In genomic region chr3:124658270-124658669, GRCh38 we compare ENCODE assay signal across 15 cellular contexts.
DNase-seq lines count a peak whose midpoint lies in the region; ATAC-seq, FAIRE-seq and TF ChIP-seq lines count a peak whose summit lies in the region.
"Had no signal": no experiment of that assay in that cellular context is flagged by ENCODE, and none has a peak within 500 bp of the region (broad histone marks: within the 10 kb centered on the region; RNA-seq: fewer than 3 reads in every experiment).

No MANE protein-coding gene starts in this region.

- H3K4me1 ChIP-seq in H1 (replicated peaks in 1 of 4; ENCODE audit: control insufficient read depth in 3 of 4, insufficient read depth in 4 of 4, low read length in 3 of 4) (no peaks in the 10 kb centered on the region), mesenchymal stem cell (ENCODE audit: control insufficient read depth, insufficient read depth, low read depth, low read length) (no peaks in the 10 kb centered on the region)
- H3K4me1 ChIP-seq: HAP-1 had no signal

- no peaks in the 10 kb centered on the region for H3K23me2 ChIP-seq in H1 (ENCODE audit: low read depth, low read length)

- H3K9me3 ChIP-seq in H1 (ENCODE audit: insufficient read depth in 2 of 2, low read depth in 1 of 2, low read length in 1 of 2) (no peaks in the 10 kb centered on the region), mesenchymal stem cell (ENCODE audit: control insufficient read depth, low read length) (no peaks in the 10 kb centered on the region)
- no peaks in the 10 kb centered on the region for H3K9me3 ChIP-seq in CD4-positive, alpha-beta T cell (ENCODE audit: control insufficient read depth, low read length)
- H3K9me3 ChIP-seq: HAP-1 had no signal

- no peak overlapping the region for H4K91ac ChIP-seq in H1 (replicated peaks; ENCODE audit: insufficient read length, low read length)
- H4K91ac ChIP-seq in mesenchymal stem cell (ENCODE audit: low read length): no peak overlapping the region

- intact Hi-C loops in sciatic nerve (cut with DNase I): no loop called here
- intact Hi-C loops in CD4-positive, alpha-beta T cell (cut with DNase I, micrococcal nuclease): no loop called here

- H2AK5ac ChIP-seq in H1 (ENCODE audit: low read depth, low read length): no peak overlapping the region
- H2AK5ac ChIP-seq in mesenchymal stem cell (ENCODE audit: low read length, severe bottlenecking): no peak overlapping the region

- H3K4me3 ChIP-seq in H1 (ENCODE audit: extremely low read depth in 1 of 4, insufficient read depth in 2 of 4, low read depth in 3 of 4, low read length in 4 of 4) (no peak overlapping the region), mesenchymal stem cell (ENCODE audit: insufficient read depth in 1 of 2, low read depth in 1 of 2, low read length in 2 of 2) (no peak overlapping the region)
- H3K4me3 ChIP-seq: HAP-1 had no signal

- no peaks in the 10 kb centered on the region for H3K27me3 Mint-ChIP-seq in nephron progenitor cell (ENCODE audit: low read depth, poor library complexity)
- H3K27me3 Mint-ChIP-seq in CD4-positive, alpha-beta T cell: peaks cover 4% of the 10 kb centered on the region
- H3K27me3 Mint-ChIP-seq: CD4-positive, alpha-beta memory T cell had no signal

- peak overlapping the region; percentile 28; the same call in 1 of the 2 replicates for H4K8ac ChIP-seq in H1 (ENCODE audit: extremely low read depth, insufficient read depth, low read length)
- peak overlapping the region; percentile 32 for H4K8ac ChIP-seq in mesenchymal stem cell (ENCODE audit: low read length)

- POLR2A ChIA-PET in H1 (lab: Charles Lee; ENCODE audit: partially characterized antibody): no interaction called here
- POLR2A ChIA-PET in CD4-positive, alpha-beta T cell (lab: Charles Lee): no interaction called here

- ATAC-seq in sciatic nerve: no peak
- no peak for ATAC-seq in CD4-positive, alpha-beta T cell (ENCODE audit: poor library complexity)

- H3K23ac ChIP-seq in H1 (ENCODE audit: insufficient read length): no peak overlapping the region
- no peak overlapping the region for H3K23ac ChIP-seq in mesenchymal stem cell (ENCODE audit: low read length in 2 of 2)

- H3K36me3 Mint-ChIP-seq in nephron progenitor cell (ENCODE audit: low read depth): peaks cover 51% of the 10 kb centered on the region
- no peaks in the 10 kb centered on the region for H3K36me3 Mint-ChIP-seq in CD4-positive, alpha-beta T cell (ENCODE audit: low read depth)

- no peak for TF ChIP-seq EP300 in H1 (IDR thresholded peaks at IDR 0.05; ENCODE audit: borderline replicate concordance in 1 of 2, low read depth in 2 of 2, low read length in 2 of 2)

- no peak for TF ChIP-seq RAD21 in H1 (IDR thresholded peaks at IDR 0.05 in 1 of 2, conservative IDR thresholded peaks at IDR 0.05 in 1 of 2; ENCODE audit: low read depth in 2 of 2, low read length in 2 of 2)

- no peaks in the 10 kb centered on the region for H4K20me1 ChIP-seq in H1 (replicated peaks in 1 of 2; ENCODE audit: control insufficient read depth in 1 of 2, insufficient read depth in 2 of 2, low read length in 2 of 2)

- no peaks in the 10 kb centered on the region for H3K79me2 ChIP-seq in H1 (ENCODE audit: control insufficient read depth in 1 of 2, insufficient read depth in 2 of 2, low read length in 2 of 2)

- H3K14ac ChIP-seq in H1 (ENCODE audit: insufficient read length) (no peak overlapping the region), mesenchymal stem cell (ENCODE audit: low read length in 2 of 2) (no peak overlapping the region)

- no peak overlapping the region for H3K56ac ChIP-seq in H1 (replicated peaks; ENCODE audit: insufficient read length, low read depth, low read length)

- no peak for DNase-seq in H1 (ENCODE audit: low read depth in 1 of 2, low spot score in 2 of 2)
- no peak for DNase-seq in mesenchymal stem cell
- DNase-seq in nephron progenitor cell: no peak
- DNase-seq in sciatic nerve (ENCODE audit: low spot score): no peak
- no peak for DNase-seq in AML-193 (lab: John Stamatoyannopoulos, UW)
- DNase-seq in CD4-positive, alpha-beta T cell: no peak
- DNase-seq: ACHN; CD4-positive, alpha-beta memory T cell; DMS153; DMS79; GDM1 had no signal

- no peak overlapping the region for H4K5ac ChIP-seq in H1 (ENCODE audit: insufficient read length, low read depth, low read length)

- H3K4me1 Mint-ChIP-seq in nephron progenitor cell: peaks cover 2% of the 10 kb centered on the region
- no peaks in the 10 kb centered on the region for H3K4me1 Mint-ChIP-seq in CD4-positive, alpha-beta T cell (ENCODE audit: low read depth)
- H3K4me1 Mint-ChIP-seq: CD4-positive, alpha-beta memory T cell had no signal

- no peaks in the 10 kb centered on the region for H3K27me3 ChIP-seq in H1 (replicated peaks in 1 of 4; ENCODE audit: control insufficient read depth in 3 of 4, extremely low read depth in 1 of 4, insufficient read depth in 3 of 4, low read length in 3 of 4)
- H3K27me3 ChIP-seq in mesenchymal stem cell (ENCODE audit: control insufficient read depth in 1 of 2, insufficient read depth in 1 of 2, low read length in 2 of 2): peaks cover 5 to 22% of the 10 kb centered on the region in 2 experiments
- no peaks in the 10 kb centered on the region for H3K27me3 ChIP-seq in CD4-positive, alpha-beta T cell (ENCODE audit: control insufficient read depth, insufficient read depth, low read length)

- no peak overlapping the region for H3K4me3 Mint-ChIP-seq in nephron progenitor cell
- no peak overlapping the region for H3K4me3 Mint-ChIP-seq in CD4-positive, alpha-beta T cell
- H3K4me3 Mint-ChIP-seq: CD4-positive, alpha-beta memory T cell had no signal

- H3K9ac ChIP-seq in H1 (replicated peaks in 1 of 4; ENCODE audit: extremely low read depth in 1 of 4, low read depth in 3 of 4, low read length in 3 of 4) (no peak overlapping the region), mesenchymal stem cell (ENCODE audit: low read length) (no peak overlapping the region)

- H3K79me1 ChIP-seq in H1 (ENCODE audit: low read depth, low read length) (no peaks in the 10 kb centered on the region), mesenchymal stem cell (replicated peaks; ENCODE audit: low read length, poor library complexity, severe bottlenecking) (no peaks in the 10 kb centered on the region)

- CTCF ChIA-PET in H1 (lab: Charles Lee; ENCODE audit: partially characterized antibody): interaction anchor here (0.5 to 1.5 kb wide), 4 partner anchors 22 to 395 kb away, joined by 3 to 5 read pairs (median 4); no protein-coding TSS in a partner anchor
- CTCF ChIA-PET in CD4-positive, alpha-beta T cell (lab: Charles Lee): no interaction called here

- no peaks in the 10 kb centered on the region for H3K9me3 Mint-ChIP-seq in nephron progenitor cell
- no peaks in the 10 kb centered on the region for H3K9me3 Mint-ChIP-seq in CD4-positive, alpha-beta T cell
- H3K9me3 Mint-ChIP-seq: CD4-positive, alpha-beta memory T cell had no signal

- H3K36me3 ChIP-seq in H1 (ENCODE audit: control insufficient read depth in 2 of 4, insufficient read depth in 4 of 4, low read length in 3 of 4): no peaks in the 10 kb centered on the region
- H3K36me3 ChIP-seq in mesenchymal stem cell (ENCODE audit: control insufficient read depth in 1 of 2, insufficient read depth in 2 of 2, low read depth in 1 of 2, low read length in 2 of 2): peaks cover 3 to 6% of the 10 kb centered on the region in 2 experiments
- H3K36me3 ChIP-seq: HAP-1 had no signal

- no peak overlapping the region for H2BK12ac ChIP-seq in H1 (ENCODE audit: low read depth, low read length)
- H2BK12ac ChIP-seq in mesenchymal stem cell (ENCODE audit: low read length in 2 of 2): no peak overlapping the region

- H3K4ac ChIP-seq in H1 (replicated peaks; ENCODE audit: insufficient read length, low read depth, low read length): no peak overlapping the region
- H3K4ac ChIP-seq in mesenchymal stem cell (ENCODE audit: low read depth in 1 of 2, low read length in 2 of 2): no peak overlapping the region

- peak overlapping the region; percentile 24 for H3K27ac Mint-ChIP-seq in nephron progenitor cell
- no peak overlapping the region for H3K27ac Mint-ChIP-seq in CD4-positive, alpha-beta T cell

- no peak for TF ChIP-seq POLR2A in H1 (IDR thresholded peaks at IDR 0.05; ENCODE audit: control extremely low read depth in 1 of 2, low read depth in 2 of 2, low read length in 2 of 2)

- 92% methylated on average over 12 of the region's 12 CpGs; no CpG with 5 or more reads in 1 of the 2 experiments for WGBS in H1 (ENCODE audit: extremely low coverage in 1 of 2, insufficient coverage in 1 of 2, insufficient read length in 1 of 2, insufficient replicate concordance in 2 of 2, low coverage in 1 of 2, low lambda C conversion rate in 2 of 2, missing lambda C conversion rate in 1 of 2), 2 experiments
- 89% methylated on average over 12 of the region's 12 CpGs for WGBS in mesenchymal stem cell

- H3K4me2 ChIP-seq in H1 (ENCODE audit: insufficient read depth in 1 of 2, low read depth in 2 of 2, low read length in 2 of 2): no peak overlapping the region
- H3K4me2 ChIP-seq in mesenchymal stem cell (ENCODE audit: low read length, poor library complexity, severe bottlenecking): no peak overlapping the region

- H2BK120ac ChIP-seq in H1 (replicated peaks; ENCODE audit: low read depth, low read length) (no peak overlapping the region), mesenchymal stem cell (ENCODE audit: low read depth, low read length) (no peak overlapping the region)

- no peak overlapping the region for H2BK20ac ChIP-seq in H1 (ENCODE audit: low read length)

- H3K18ac ChIP-seq in H1 (ENCODE audit: extremely low read depth, low read length): no peak overlapping the region
- H3K18ac ChIP-seq in mesenchymal stem cell (ENCODE audit: low read depth in 1 of 2, low read length in 2 of 2): no peak overlapping the region

- TF ChIP-seq CTCF in H1 (IDR thresholded peaks at IDR 0.05; ENCODE audit: control extremely low read depth in 1 of 3, insufficient read depth in 1 of 3, low read depth in 1 of 3, low read length in 3 of 3) (no peak), nephron progenitor cell (IDR thresholded peaks at IDR 0.05) (no peak)
- TF ChIP-seq CTCF in CD4-positive, alpha-beta T cell (IDR thresholded peaks at IDR 0.05): no peak

- H2BK5ac ChIP-seq in H1 (ENCODE audit: low read depth, low read length) (no peak overlapping the region), mesenchymal stem cell (ENCODE audit: low read depth, low read length, poor library complexity, severe bottlenecking) (no peak overlapping the region)

- no peak for FAIRE-seq in H1 (lab: Jason Lieb, UNC)
- FAIRE-seq: A204.1 had no signal

- H3K27ac ChIP-seq in H1 (ENCODE audit: low read depth, low read length) (no peak overlapping the region), mesenchymal stem cell (ENCODE audit: low read length, poor library complexity, severe bottlenecking) (no peak overlapping the region)
- no peak overlapping the region for H3K27ac ChIP-seq in CD4-positive, alpha-beta T cell (ENCODE audit: low read depth, low read length)
- H3K27ac ChIP-seq: C4-2B, HL-60 had no signal

- H2AFZ ChIP-seq in H1 (ENCODE audit: low read length) (no peak overlapping the region), mesenchymal stem cell (ENCODE audit: low read depth, low read length) (no peak overlapping the region)

- H2BK15ac ChIP-seq in H1 (ENCODE audit: low read length): no peak overlapping the region
- H2BK15ac ChIP-seq in mesenchymal stem cell (ENCODE audit: low read depth, poor library complexity, severe bottlenecking): no peak overlapping the region

TF ChIP-seq in H1, 55 proteins besides CTCF, POLR2A, EP300 and RAD21 (continues in another document):
- TF ChIP-seq BRCA1 (IDR thresholded peaks at IDR 0.05; ENCODE audit: low read depth, low read length): no peak
- TF ChIP-seq CHD2 (IDR thresholded peaks at IDR 0.05; ENCODE audit: low read length): no peak
- TF ChIP-seq CREB1 (IDR thresholded peaks at IDR 0.05): no peak
